ENCODE assay signal across 8 cellular contexts in genomic region chr16:4733211-4733742, GRCh38. TPM values are rescaled to one million over a fixed set of nuclear protein-coding genes. Genes with fewer than 3 reads are reported as not detected.
DNase-seq lines count a peak whose midpoint lies in the region; FAIRE-seq and TF ChIP-seq lines count a peak whose summit lies in the region.

No MANE protein-coding gene starts in this region.

- 35 to 37% methylated on average over 17 of the region's 17 CpGs for WGBS in sigmoid colon, 2 donors

- H3K36me3 ChIP-seq in SJCRH30 (peaks cover 4% of the 10 kb centered on the region; the same call in 1 of the 2 replicates), sigmoid colon (peaks cover 11 to 35% (median 16%) of the 10 kb centered on the region in 4 donors)

- TF ChIP-seq EP300 in sigmoid colon (IDR thresholded peaks at IDR 0.05), result no peak

- H3K27ac ChIP-seq in SJCRH30 (no peak overlapping the region; the same call in 1 of the 2 replicates), sigmoid colon (peak overlapping the region; percentile 85 to 91 (median 90))

- H3K9me3 ChIP-seq in SJCRH30 (replicated peaks) (no peaks in the 10 kb centered on the region), sigmoid colon (no peaks in the 10 kb centered on the region)

- no peak for FAIRE-seq in D721Med (lab: Jason Lieb, UNC)

- TF ChIP-seq CTCF in GM12875 (IDR thresholded peaks at IDR 0.05; ENCODE audit: borderline replicate concordance, insufficient read depth, low read depth, low read length), result no peak
- no peak for TF ChIP-seq CTCF in fibroblast of the aortic adventitia (IDR thresholded peaks at IDR 0.05; ENCODE audit: insufficient read depth, low read length)
- no peak for TF ChIP-seq CTCF in sigmoid colon (IDR thresholded peaks at IDR 0.05)
- TF ChIP-seq CTCF in D721Med (IDR thresholded peaks at IDR 0.05; ENCODE audit: insufficient read depth, missing control alignments), result no peak

- H3K4me3 ChIP-seq in GM12875 (ENCODE audit: low read depth, low read length), result peak overlapping the region; percentile 89
- peak overlapping the region; percentile 79 for H3K4me3 ChIP-seq in SJCRH30
- peak overlapping the region; percentile 93 for H3K4me3 ChIP-seq in fibroblast of the aortic adventitia (ENCODE audit: low read depth, low read length)
- H3K4me3 ChIP-seq in sigmoid colon, result peak overlapping the region; percentile 63 to 86 (median 66)

- intact Hi-C loops in sigmoid colon (cut with DNase I), result loop anchor here (10.0 kb wide), 1 partner anchor 222 kb away; the partner anchor contains the start of gene SEC14L5

- DNase-seq in SJCRH30, result no peak
- no peak for DNase-seq in fibroblast of the aortic adventitia (ENCODE audit: low read depth)
- DNase-seq in sigmoid colon, result no peak
- no peak for DNase-seq in D721Med (ENCODE audit: insufficient read length, low spot score)
- no peak for DNase-seq in COR-L47 (lab: John Stamatoyannopoulos, UW)
- DNase-seq in GF-D8 (lab: John Stamatoyannopoulos, UW), result no peak
- DNase-seq in NCI-H187 (lab: John Stamatoyannopoulos, UW), result no peak

- H3K27me3 ChIP-seq in SJCRH30 (no peaks in the 10 kb centered on the region), sigmoid colon (no peaks in the 10 kb centered on the region)

- H3K4me1 ChIP-seq in SJCRH30 (peaks cover 3% of the 10 kb centered on the region; the same call in 1 of the 2 replicates), sigmoid colon (peaks cover 0 to 20% (median 17%) of the 10 kb centered on the region in 4 donors)

- TF ChIP-seq POLR2A in sigmoid colon (IDR thresholded peaks at IDR 0.05), result no peak

RNA-seq across cellular contexts. Expression of gene ANKS3, which starts 0.8 kb away (rescaled TPM):
- 10.0 and 10.9 TPM in 2 replicates for total RNA-seq in SJCRH30 (2014; rRNA removed; shearing (Covaris generic))
- 22.0 and 28.2 TPM in 2 replicates for total RNA-seq in fibroblast of the aortic adventitia (ENCODE audit: low replicate concordance)
- total RNA-seq in sigmoid colon, result 10 to 100 TPM; 20.3 to 30.7 (median 23.8) TPM
- 10 to 100 TPM in 1 of 3 donors, 1 to 10 TPM in 2; 3.9 to 20.8 (median 9.6) TPM for polyA plus RNA-seq in sigmoid colon

RNA-seq across cellular contexts. Expression of gene DNAAF8, which starts 1.1 kb away (rescaled TPM):
- total RNA-seq in SJCRH30 (2014; rRNA removed; shearing (Covaris generic)), result 0.06 and 0.25 TPM in 2 replicates
- 1.4 TPM in 1 of 2 replicates, not detected in the other for total RNA-seq in fibroblast of the aortic adventitia (ENCODE audit: low replicate concordance)
- total RNA-seq in sigmoid colon, result under 1 TPM; 0.14 to 0.83 (median 0.43) TPM
- 1 to 10 TPM in 1 of 3 donors, under 1 TPM in 2; 0.60 to 1.2 (median 0.73) TPM for polyA plus RNA-seq in sigmoid colon

RNA-seq across cellular contexts. Expression of gene ZNF500, which starts 33.7 kb away (rescaled TPM):
- total RNA-seq in SJCRH30 (2014; rRNA removed; shearing (Covaris generic)), result 7.6 and 7.8 TPM in 2 replicates
- 8.3 and 14.1 TPM in 2 replicates for total RNA-seq in fibroblast of the aortic adventitia (ENCODE audit: low replicate concordance)
- 10 to 100 TPM; 10.2 to 14.4 (median 12.8) TPM for total RNA-seq in sigmoid colon
- 10 to 100 TPM in 1 of 3 donors, 1 to 10 TPM in 2; 4.2 to 11.7 (median 5.1) TPM for polyA plus RNA-seq in sigmoid colon

RNA-seq across cellular contexts. Expression of gene NUDT16L1, which starts 39.9 kb away (rescaled TPM):
- total RNA-seq in SJCRH30 (2014; rRNA removed; shearing (Covaris generic)), result 22.3 and 23.6 TPM in 2 replicates
- total RNA-seq in fibroblast of the aortic adventitia (ENCODE audit: low replicate concordance), result 15.4 and 48.3 TPM in 2 replicates
- total RNA-seq in sigmoid colon, result 10 to 100 TPM; 16.6 to 21.8 (median 18.6) TPM
- polyA plus RNA-seq in sigmoid colon, result 10 to 100 TPM; 53.7 to 75.1 (median 61.9) TPM

RNA-seq across cellular contexts. Expression of gene SEPTIN12, which starts 54.9 kb away (rescaled TPM):
- total RNA-seq in SJCRH30 (2014; rRNA removed; shearing (Covaris generic)), result not detected in 2 replicates
- not detected in 2 replicates for total RNA-seq in fibroblast of the aortic adventitia (ENCODE audit: low replicate concordance)
- not detected for total RNA-seq in sigmoid colon
- polyA plus RNA-seq in sigmoid colon, result 1 to 10 TPM in 1 of 3 donors, not detected in 2; 2.5 TPM
